Comparison of ENCODE assay signal across 19 cellular contexts in the genomic region with DNA sequence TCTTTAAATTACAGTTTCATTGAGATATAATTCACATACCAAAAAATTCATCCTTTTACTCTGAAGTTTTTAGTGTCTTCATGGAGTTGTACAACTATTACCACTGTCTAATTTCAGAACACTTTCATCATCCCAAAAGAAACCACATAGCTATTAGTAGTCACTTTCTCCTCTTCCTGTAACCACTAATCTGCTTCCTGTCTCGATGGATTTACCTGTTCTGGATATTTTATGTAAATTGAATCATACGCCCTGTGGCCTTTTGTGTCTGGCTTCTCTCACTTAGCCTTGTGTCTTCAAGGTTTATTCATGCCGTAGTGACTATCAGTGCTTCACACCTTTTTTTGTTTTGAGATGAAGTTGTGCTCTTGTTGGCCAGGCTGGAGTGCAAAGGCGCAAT.
A peak's percentile ranks its signal among the peaks of the same experiment; 100 is the strongest.
DNase-seq lines count a peak whose midpoint lies in the region; FAIRE-seq and TF ChIP-seq lines count a peak whose summit lies in the region.
"Had no signal": no experiment of that assay in that cellular context is flagged by ENCODE, and none has a peak within 500 bp of the region (broad histone marks: within the 10 kb centered on the region; RNA-seq: fewer than 3 reads in every experiment).

No MANE protein-coding gene starts in this region.

- H3K4me1 Mint-ChIP-seq in MCF 10A (ENCODE audit: insufficient read depth, unreplicated experiment), result peaks cover 16% of the 10 kb centered on the region

- CTCF ChIA-PET in MCF 10A (lab: Yijun Ruan, JAX), result no interaction called here

- dilution Hi-C loops in keratinocyte (cut with MboI; ENCODE audit: extremely low pct_ligation_motif_present, low sequenced_read_pairs), result no loop called here

- H3K27ac ChIP-seq in breast epithelium, result no peak overlapping the region
- no peak overlapping the region for H3K27ac ChIP-seq in fibroblast of lung (ENCODE audit: insufficient read depth, low read length)
- H3K27ac ChIP-seq in keratinocyte (ENCODE audit: control insufficient read depth, insufficient read depth, low read length), result peak overlapping the region; percentile 85
- H3K27ac ChIP-seq: 22Rv1, C4-2B, HL-60, Peyer's patch had no signal

- H3K9ac ChIP-seq in adipocyte (ENCODE audit: low read length) (no peak overlapping the region), fibroblast of lung (ENCODE audit: insufficient read depth, low read length) (no peak overlapping the region), keratinocyte (ENCODE audit: control insufficient read depth, extremely low read depth, insufficient read depth, low read length) (peak overlapping the region; percentile 15)

- POLR2A ChIA-PET in MCF 10A (lab: Yijun Ruan, JAX), result no interaction called here

- H3K9me3 ChIP-seq in breast epithelium (no peaks in the 10 kb centered on the region), adipocyte (ENCODE audit: control insufficient read depth, low read length) (no peaks in the 10 kb centered on the region), fibroblast of lung (ENCODE audit: control insufficient read depth, insufficient read depth, low read depth, low read length) (no peaks in the 10 kb centered on the region), keratinocyte (ENCODE audit: control insufficient read depth, low read depth, low read length) (no peaks in the 10 kb centered on the region)
- H3K9me3 ChIP-seq: Peyer's patch had no signal

- H3K27ac Mint-ChIP-seq in MCF 10A (ENCODE audit: low read depth, unreplicated experiment), result peak overlapping the region; percentile 21

- H2AFZ ChIP-seq in fibroblast of lung (ENCODE audit: low read length), result no peak overlapping the region
- no peak overlapping the region for H2AFZ ChIP-seq in keratinocyte (ENCODE audit: control insufficient read depth, low read length)

- H3K36me3 Mint-ChIP-seq in MCF 10A (ENCODE audit: insufficient read depth, unreplicated experiment), result peaks cover 79% of the 10 kb centered on the region

- no peak overlapping the region for H3K4me3 Mint-ChIP-seq in MCF 10A (ENCODE audit: unreplicated experiment)

- H3K79me2 ChIP-seq in fibroblast of lung (ENCODE audit: control insufficient read depth, insufficient read depth, low read length) (no peaks in the 10 kb centered on the region), keratinocyte (ENCODE audit: control insufficient read depth, insufficient read depth, low read length) (no peaks in the 10 kb centered on the region)

- H3K27me3 ChIP-seq in breast epithelium (no peaks in the 10 kb centered on the region), adipocyte (replicated peaks; ENCODE audit: control insufficient read depth, insufficient read depth, low read length) (no peaks in the 10 kb centered on the region), fibroblast of lung (ENCODE audit: control insufficient read depth, insufficient read depth, low read length) (no peaks in the 10 kb centered on the region), keratinocyte (ENCODE audit: control insufficient read depth, extremely low read depth, insufficient read depth, low read length) (no peaks in the 10 kb centered on the region)
- H3K27me3 ChIP-seq: Peyer's patch had no signal

- no peak for TF ChIP-seq POLR2A in breast epithelium (IDR thresholded peaks at IDR 0.05)

- BruUV-seq in MCF 10A (replicated peaks; lab: Mats Ljungman, UMichigan), result no TSS peak

- no peaks in the 10 kb centered on the region for H3K4me1 ChIP-seq in breast epithelium
- H3K4me1 ChIP-seq in adipocyte (ENCODE audit: control insufficient read depth, insufficient read depth, low read length), result peaks cover 16% of the 10 kb centered on the region
- peaks cover 9% of the 10 kb centered on the region for H3K4me1 ChIP-seq in fibroblast of lung (ENCODE audit: control insufficient read depth, extremely low read depth, insufficient read depth, low read length)
- peaks cover 32% of the 10 kb centered on the region for H3K4me1 ChIP-seq in keratinocyte (ENCODE audit: control insufficient read depth, extremely low read depth, insufficient read depth, low read length)
- H3K4me1 ChIP-seq: Peyer's patch had no signal

- DNase-seq in MCF 10A (ENCODE audit: unreplicated experiment) (peak; percentile 9), breast epithelium (ENCODE audit: low spot score in 2 of 2) (no peak), adipocyte (ENCODE audit: low read depth) (peak; percentile 2), fibroblast of lung (ENCODE audit: low read depth in 2 of 2) (peak; percentile 3 to 40), keratinocyte (ENCODE audit: low read depth, low spot score) (peak; percentile 26), NCI-H524 (lab: John Stamatoyannopoulos, UW) (no peak), GM20000 (ENCODE audit: low spot score) (no peak), HT-29 (ENCODE audit: low spot score) (no peak)
- DNase-seq: GOT3, KG1, NCI-H1105 treated with DMSO at 0.1 percent for 48 hours, NCI-H2029 treated with DMSO at 0.1 percent for 48 hours, NCI-H510A treated with DMSO at 0.1 percent for 48 hours, NCI-H82, Peyer's patch, Right ventricle myocardium superior had no signal

- no peaks in the 10 kb centered on the region for H3K27me3 Mint-ChIP-seq in MCF 10A (ENCODE audit: insufficient read depth, unreplicated experiment)

- TF ChIP-seq CTCF in MCF 10A (IDR thresholded peaks at IDR 0.05; ENCODE audit: unreplicated experiment) (no peak), breast epithelium (IDR thresholded peaks at IDR 0.05) (no peak), fibroblast of lung (conservative IDR thresholded peaks at IDR 0.05 in 1 of 2, IDR thresholded peaks at IDR 0.05 in 1 of 2; ENCODE audit: low read depth in 1 of 2, low read length in 2 of 2) (no peak), keratinocyte (optimal IDR thresholded peaks at IDR 0.05 in 1 of 3, IDR thresholded peaks at IDR 0.05 in 1 of 3, conservative IDR thresholded peaks at IDR 0.05 in 1 of 3; ENCODE audit: extremely low read depth in 1 of 3, insufficient read depth in 2 of 3, low read length in 3 of 3) (no peak), GM20000 (IDR thresholded peaks at IDR 0.05; ENCODE audit: extremely low read depth, missing control alignments) (no peak)

- no peak overlapping the region for H3K4me3 ChIP-seq in breast epithelium
- no peak overlapping the region for H3K4me3 ChIP-seq in adipocyte (ENCODE audit: low read length)
- H3K4me3 ChIP-seq in fibroblast of lung (replicated peaks in 1 of 4; ENCODE audit: control extremely low read depth in 1 of 4, insufficient read depth in 1 of 4, low read depth in 3 of 4, low read length in 4 of 4), result no peak overlapping the region
- H3K4me3 ChIP-seq in keratinocyte (ENCODE audit: control insufficient read depth in 2 of 3, extremely low read depth in 1 of 3, insufficient read depth in 2 of 3, low read depth in 1 of 3, low read length in 3 of 3), result no peak overlapping the region
- H3K4me3 ChIP-seq: Peyer's patch had no signal

- H3K9me1 ChIP-seq in keratinocyte (ENCODE audit: control insufficient read depth, extremely low read depth, insufficient read depth, low read length), result peaks cover 3% of the 10 kb centered on the region

- H3K4me2 ChIP-seq in fibroblast of lung (ENCODE audit: extremely low read depth, insufficient read depth, low read length) (no peak overlapping the region), keratinocyte (ENCODE audit: control insufficient read depth, extremely low read depth, insufficient read depth, low read depth, low read length) (no peak overlapping the region)

- H4K20me1 ChIP-seq in fibroblast of lung (ENCODE audit: control insufficient read depth, extremely low read depth, insufficient read depth, low read length), result no peaks in the 10 kb centered on the region
- H4K20me1 ChIP-seq in keratinocyte (ENCODE audit: control insufficient read depth, extremely low read depth, insufficient read depth, low read length), result peaks cover 9% of the 10 kb centered on the region

- H3K9me3 Mint-ChIP-seq in MCF 10A (ENCODE audit: unreplicated experiment), result no peaks in the 10 kb centered on the region

- H3K36me3 ChIP-seq in breast epithelium, result peaks cover 7% of the 10 kb centered on the region
- H3K36me3 ChIP-seq in adipocyte (ENCODE audit: control insufficient read depth, insufficient read depth, low read length, severe bottlenecking), result peaks cover 66% of the 10 kb centered on the region
- H3K36me3 ChIP-seq in fibroblast of lung (ENCODE audit: control insufficient read depth, insufficient read depth, low read length), result peaks cover 6% of the 10 kb centered on the region
- H3K36me3 ChIP-seq in keratinocyte (ENCODE audit: control insufficient read depth in 2 of 2, extremely low read depth in 1 of 2, insufficient read depth in 2 of 2, low read length in 2 of 2), result peaks cover 17 to 27% of the 10 kb centered on the region in 2 experiments

- intact Hi-C loops in MCF 10A (cut with micrococcal nuclease), result loop anchor here (5.0 to 10.0 kb wide), 2 partner anchors 112 to 136 kb away; partner anchors contain the start of gene DOCK1
- intact Hi-C loops in breast epithelium (cut with DNase I; ENCODE audit: low total_unique reads), result no loop called here

- FAIRE-seq in keratinocyte (lab: Jason Lieb, UNC), result peak; percentile 84

Comparison
In these comparisons a context has a peak if more than half of its experiments do, and no peak if none do; other contexts are left out.
1. DNase-seq: peak in MCF 10A (single experiment), adipocyte (single experiment), fibroblast of lung (2 of 2) and keratinocyte (single experiment); none in breast epithelium (0 of 2), NCI-H524 (0 of 2), GM20000 (single experiment) and HT-29 (single experiment).